Comparison of ENCODE assay signal across 20 cellular contexts in the genomic region with DNA sequence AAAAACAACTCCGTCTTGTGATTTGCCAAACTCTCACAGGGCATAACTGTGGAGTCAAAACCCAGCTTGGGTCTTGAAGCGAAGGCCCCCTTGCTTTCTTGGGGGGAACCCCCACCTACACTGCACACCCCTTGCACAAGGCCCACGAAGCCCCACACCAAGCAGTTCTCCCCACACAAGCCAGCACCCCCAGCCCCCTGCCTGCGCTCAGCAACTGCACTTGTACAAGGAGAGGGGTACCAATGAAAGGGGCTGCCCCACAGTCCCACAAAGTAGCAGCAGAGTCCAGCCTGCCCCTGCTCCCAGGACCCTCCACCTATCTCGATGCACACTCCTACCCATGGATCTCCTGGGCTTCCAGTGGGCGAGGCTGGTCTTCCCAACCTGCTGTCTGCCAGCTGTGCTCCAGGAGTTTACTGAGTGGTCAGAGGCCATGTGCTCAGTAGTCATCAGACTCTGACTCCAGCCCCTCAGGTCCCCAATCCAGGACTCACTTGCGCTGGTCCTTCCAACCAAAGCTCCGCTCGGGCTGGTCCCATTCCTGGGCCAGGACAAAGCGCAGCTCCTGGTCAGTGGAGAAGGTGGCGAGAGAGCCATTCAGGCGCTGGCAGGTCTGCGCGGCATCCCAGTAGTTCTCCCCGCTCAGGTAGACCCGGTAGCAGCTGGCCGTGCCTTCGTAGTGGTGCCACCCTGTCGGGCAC. TPM values are rescaled to one million over a fixed set of nuclear protein-coding genes. Genes with fewer than 3 reads are reported as not detected.
DNase-seq lines count a peak whose midpoint lies in the region; ATAC-seq and TF ChIP-seq lines count a peak whose summit lies in the region.
"Had no signal": no experiment of that assay in that cellular context is flagged by ENCODE, and none has a peak within 500 bp of the region (broad histone marks: within the 10 kb centered on the region; RNA-seq: fewer than 3 reads in every experiment).

No MANE protein-coding gene starts in this region.

- no peak overlapping the region for H4K5ac ChIP-seq in H9 (ENCODE audit: insufficient read length, low read depth, low read length)

- H2AK5ac ChIP-seq in H9 (ENCODE audit: insufficient read length, low read length): no peak overlapping the region

- H3K4ac ChIP-seq in H9 (ENCODE audit: low read depth, low read length): no peak overlapping the region

- no peak overlapping the region for H2AFZ ChIP-seq in H9 (ENCODE audit: low read length)

- H3K4me1 Mint-ChIP-seq in H9: no peaks in the 10 kb centered on the region
- H3K4me1 Mint-ChIP-seq in stimulated activated memory B cell treated with anti-CD40 and anti-IgM and Interleukin-4, amounts not matched to agents 10 μg/mL and 1 μg/mL and 100 μg/mL, for 72 hours: peaks cover 8% of the 10 kb centered on the region

- H3K27ac Mint-ChIP-seq in H9: peak overlapping the region in 2 of 3 experiments; percentile 83 to 85; a peak in 2 of 7 replicates
- H3K27ac Mint-ChIP-seq in stimulated activated memory B cell treated with anti-CD40 and anti-IgM and Interleukin-4, amounts not matched to agents 10 μg/mL and 1 μg/mL and 100 μg/mL, for 72 hours: peak overlapping the region; percentile 53
- H3K27ac Mint-ChIP-seq: CD4-positive, alpha-beta T cell had no signal

- no peak overlapping the region for H3K56ac ChIP-seq in H9 (ENCODE audit: insufficient read length, low read depth, low read length)

- no peak overlapping the region for H3K23ac ChIP-seq in H9 (ENCODE audit: insufficient read length, low read depth, low read length)

- peaks cover 25 to 75% (median 61%) of the 10 kb centered on the region in 3 experiments; a peak in 6 of 7 replicates for H3K36me3 Mint-ChIP-seq in H9 (ENCODE audit: insufficient read depth in 1 of 3, low read depth in 3 of 3)
- H3K36me3 Mint-ChIP-seq in stimulated activated memory B cell treated with anti-CD40 and anti-IgM and Interleukin-4, amounts not matched to agents 10 μg/mL and 1 μg/mL and 100 μg/mL, for 72 hours: peaks cover 47% of the 10 kb centered on the region

- no peaks in the 10 kb centered on the region for H3K9me3 ChIP-seq in H9 (ENCODE audit: control insufficient read depth, low read depth, low read length)
- H3K9me3 ChIP-seq in lower lobe of right lung: no peaks in the 10 kb centered on the region
- H3K9me3 ChIP-seq: BLaER1, MG63 had no signal

- H3K4me1 ChIP-seq in H9 (ENCODE audit: insufficient read depth, low read length): no peaks in the 10 kb centered on the region
- no peaks in the 10 kb centered on the region for H3K4me1 ChIP-seq in lower lobe of right lung
- H3K4me1 ChIP-seq: BLaER1 had no signal

- WGBS in H9 (ENCODE audit: extremely low coverage, insufficient read length, low lambda C conversion rate): no CpG with 5 or more reads among the region's 19 CpGs

- H3K4me3 ChIP-seq in lower lobe of right lung: no peak overlapping the region
- H3K4me3 ChIP-seq: BLaER1, GM12878, MG63 had no signal

- H3K14ac ChIP-seq in H9 (ENCODE audit: insufficient read depth, low read length): no peak overlapping the region

- H3K79me2 ChIP-seq in H9 (ENCODE audit: insufficient read depth, low read length): no peaks in the 10 kb centered on the region

- no peak overlapping the region for H4K8ac ChIP-seq in H9 (replicated peaks; ENCODE audit: insufficient read length, low read depth, low read length)

- H3K27me3 ChIP-seq in H9 (ENCODE audit: insufficient read depth, low read length) (no peaks in the 10 kb centered on the region), lower lobe of right lung (ENCODE audit: low read depth) (no peaks in the 10 kb centered on the region)
- H3K27me3 ChIP-seq: BLaER1, MG63 had no signal

- intact Hi-C loops in lower lobe of right lung (cut with DNase I): no loop called here

- H3K79me1 ChIP-seq in H9 (ENCODE audit: insufficient read depth, low read depth, low read length, poor library complexity, severe bottlenecking): no peaks in the 10 kb centered on the region

- H2BK12ac ChIP-seq in H9 (ENCODE audit: insufficient read length, low read depth, low read length): no peak overlapping the region

- H3K9me3 Mint-ChIP-seq in H9: no peaks in the 10 kb centered on the region
- H3K9me3 Mint-ChIP-seq in stimulated activated memory B cell treated with anti-CD40 and anti-IgM and Interleukin-4, amounts not matched to agents 10 μg/mL and 1 μg/mL and 100 μg/mL, for 72 hours: no peaks in the 10 kb centered on the region
- H3K9me3 Mint-ChIP-seq: CD4-positive, alpha-beta T cell had no signal

- no peak overlapping the region for H2BK15ac ChIP-seq in H9 (ENCODE audit: low read depth, low read length)

- H2BK5ac ChIP-seq in H9 (ENCODE audit: insufficient read length, low read length): no peak overlapping the region

- H3K27me3 Mint-ChIP-seq in H9 (ENCODE audit: low read depth): no peaks in the 10 kb centered on the region
- no peaks in the 10 kb centered on the region for H3K27me3 Mint-ChIP-seq in stimulated activated memory B cell treated with anti-CD40 and anti-IgM and Interleukin-4, amounts not matched to agents 10 μg/mL and 1 μg/mL and 100 μg/mL, for 72 hours
- H3K27me3 Mint-ChIP-seq: CD4-positive, alpha-beta T cell had no signal

- no peaks in the 10 kb centered on the region for H3K23me2 ChIP-seq in H9 (ENCODE audit: insufficient read length, low read depth, low read length, poor library complexity, severe bottlenecking)

- no peak overlapping the region for H2BK20ac ChIP-seq in H9 (ENCODE audit: low read depth, low read length, poor library complexity, severe bottlenecking)

- no peak overlapping the region for H3K18ac ChIP-seq in H9 (ENCODE audit: insufficient read length, low read depth, low read length)

- no peaks in the 10 kb centered on the region for H4K20me1 ChIP-seq in H9 (ENCODE audit: control insufficient read depth, insufficient read depth, insufficient read length)

- H2BK120ac ChIP-seq in H9 (ENCODE audit: low read depth, low read length, poor library complexity, severe bottlenecking): no peak overlapping the region

- H3K36me3 ChIP-seq in lower lobe of right lung: peaks cover 94% of the 10 kb centered on the region

- H3K4me2 ChIP-seq in H9 (ENCODE audit: insufficient read depth, insufficient read length, low read length): no peak overlapping the region
- H3K4me2 ChIP-seq: BLaER1 had no signal

- no peak for ATAC-seq in lower lobe of right lung
- no peak for ATAC-seq in stimulated activated memory B cell treated with anti-CD40 and anti-IgM and Interleukin-4, amounts not matched to agents 10 μg/mL and 1 μg/mL and 100 μg/mL, for 72 hours
- ATAC-seq: GM12878 had no signal

- H3K27ac ChIP-seq in H9 (ENCODE audit: insufficient read length, low read depth, low read length) (no peak overlapping the region), lower lobe of right lung (no peak overlapping the region)
- H3K27ac ChIP-seq: BLaER1 had no signal

- TF ChIP-seq CTCF in H9 (conservative IDR thresholded peaks at IDR 0.05) (no peak), lower lobe of right lung (IDR thresholded peaks at IDR 0.05) (no peak)

- DNase-seq in D341Med (ENCODE audit: low spot score) (peak; percentile 14), H9 (no peak), lower lobe of right lung (peak; percentile 23), DMS153 (lab: John Stamatoyannopoulos, UW) (no peak), glomerular visceral epithelial cell (ENCODE audit: extremely low spot score) (no peak), inferior parietal cortex (ENCODE audit: extremely low spot score) (no peak)
- DNase-seq: CD4-positive, alpha-beta T cell; COR-L47; DMS 273 treated with DMSO at 0.1 percent for 48 hours; DND-41; MG63; NCI-H1417; NCI-H1694 treated with DMSO at 0.1 percent for 48 hours; NCI-H2081 treated with DMSO at 0.1 percent for 48 hours; NCI-H446 treated with DMSO at 0.1 percent for 48 hours; NCI-H526 treated with DMSO at 0.1 percent for 48 hours; OCI-M1 had no signal

- no peak overlapping the region for H3K4me3 Mint-ChIP-seq in H9
- no peak overlapping the region for H3K4me3 Mint-ChIP-seq in stimulated activated memory B cell treated with anti-CD40 and anti-IgM and Interleukin-4, amounts not matched to agents 10 μg/mL and 1 μg/mL and 100 μg/mL, for 72 hours
- H3K4me3 Mint-ChIP-seq: CD4-positive, alpha-beta T cell had no signal

- no peak overlapping the region for H4K91ac ChIP-seq in H9 (ENCODE audit: insufficient read length, low read depth, low read length)

- no peak overlapping the region for H3K9ac ChIP-seq in H9 (ENCODE audit: extremely low read depth, insufficient read length, low read length)
- H3K9ac ChIP-seq: BLaER1 had no signal

- H3T11ph ChIP-seq in H9 (ENCODE audit: low read length): no peak overlapping the region

RNA-seq across cellular contexts. Expression of a gene that starts 57.7 kb away (rescaled TPM):
- total RNA-seq in H9 (2021) (47.2 and 50.7 TPM in 2 replicates), lower lobe of right lung (62.9 TPM)

Comparison
In these comparisons a context has a peak if more than half of its experiments do, and no peak if none do; other contexts are left out.
1. DNase-seq: peak in D341Med (single experiment) and lower lobe of right lung (single experiment); none in H9 (single experiment), DMS153 (single experiment), glomerular visceral epithelial cell (single experiment) and inferior parietal cortex (single experiment).